Comparison of ENCODE assay signal across 1 cellular context in the genomic region with DNA sequence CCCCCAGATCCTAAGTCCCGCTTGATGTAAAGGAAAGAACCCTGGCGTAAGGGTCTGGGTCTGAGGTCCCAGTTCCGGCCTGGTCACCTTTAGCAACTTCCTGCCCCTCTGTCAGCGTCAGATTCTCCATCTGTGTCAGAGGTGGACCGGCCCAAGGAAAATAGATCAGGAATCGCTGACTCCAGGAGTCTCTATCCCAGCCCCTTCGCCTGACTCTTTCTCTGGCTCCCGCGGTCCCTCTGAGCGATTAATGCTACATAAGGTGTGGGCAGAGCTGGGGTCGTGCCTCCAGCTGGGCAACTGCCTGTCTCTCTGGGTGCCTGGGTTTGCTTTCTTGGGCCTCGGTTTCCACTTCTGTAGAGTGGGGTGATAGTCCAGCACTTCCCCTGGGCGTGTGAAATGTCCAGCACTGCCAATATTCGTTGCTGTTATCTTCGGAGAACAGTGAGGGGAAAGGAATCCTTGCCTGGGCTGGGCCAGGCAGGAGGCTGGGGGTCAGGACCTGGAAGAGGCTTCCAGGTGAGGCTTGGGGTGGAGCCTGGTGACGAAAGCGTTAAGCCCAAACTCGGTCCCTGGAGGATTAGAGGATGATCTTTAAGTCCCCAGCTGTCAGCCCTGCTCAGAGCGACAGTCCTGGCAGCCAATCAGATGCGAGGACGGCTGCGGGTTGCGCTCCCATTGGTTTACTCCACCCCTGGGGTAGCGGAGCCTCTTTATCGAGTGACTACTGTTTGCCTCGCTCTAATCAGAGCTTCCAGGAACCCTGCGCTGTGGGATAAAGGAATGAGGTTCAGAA.
TF ChIP-seq lines count a peak whose summit lies in the region.

No MANE protein-coding gene starts in this region.

TF ChIP-seq in K562, 482 proteins besides CTCF, POLR2A, EP300 and RAD21 (continued from another document and continues in another):
- TF ChIP-seq, protein P1, sequence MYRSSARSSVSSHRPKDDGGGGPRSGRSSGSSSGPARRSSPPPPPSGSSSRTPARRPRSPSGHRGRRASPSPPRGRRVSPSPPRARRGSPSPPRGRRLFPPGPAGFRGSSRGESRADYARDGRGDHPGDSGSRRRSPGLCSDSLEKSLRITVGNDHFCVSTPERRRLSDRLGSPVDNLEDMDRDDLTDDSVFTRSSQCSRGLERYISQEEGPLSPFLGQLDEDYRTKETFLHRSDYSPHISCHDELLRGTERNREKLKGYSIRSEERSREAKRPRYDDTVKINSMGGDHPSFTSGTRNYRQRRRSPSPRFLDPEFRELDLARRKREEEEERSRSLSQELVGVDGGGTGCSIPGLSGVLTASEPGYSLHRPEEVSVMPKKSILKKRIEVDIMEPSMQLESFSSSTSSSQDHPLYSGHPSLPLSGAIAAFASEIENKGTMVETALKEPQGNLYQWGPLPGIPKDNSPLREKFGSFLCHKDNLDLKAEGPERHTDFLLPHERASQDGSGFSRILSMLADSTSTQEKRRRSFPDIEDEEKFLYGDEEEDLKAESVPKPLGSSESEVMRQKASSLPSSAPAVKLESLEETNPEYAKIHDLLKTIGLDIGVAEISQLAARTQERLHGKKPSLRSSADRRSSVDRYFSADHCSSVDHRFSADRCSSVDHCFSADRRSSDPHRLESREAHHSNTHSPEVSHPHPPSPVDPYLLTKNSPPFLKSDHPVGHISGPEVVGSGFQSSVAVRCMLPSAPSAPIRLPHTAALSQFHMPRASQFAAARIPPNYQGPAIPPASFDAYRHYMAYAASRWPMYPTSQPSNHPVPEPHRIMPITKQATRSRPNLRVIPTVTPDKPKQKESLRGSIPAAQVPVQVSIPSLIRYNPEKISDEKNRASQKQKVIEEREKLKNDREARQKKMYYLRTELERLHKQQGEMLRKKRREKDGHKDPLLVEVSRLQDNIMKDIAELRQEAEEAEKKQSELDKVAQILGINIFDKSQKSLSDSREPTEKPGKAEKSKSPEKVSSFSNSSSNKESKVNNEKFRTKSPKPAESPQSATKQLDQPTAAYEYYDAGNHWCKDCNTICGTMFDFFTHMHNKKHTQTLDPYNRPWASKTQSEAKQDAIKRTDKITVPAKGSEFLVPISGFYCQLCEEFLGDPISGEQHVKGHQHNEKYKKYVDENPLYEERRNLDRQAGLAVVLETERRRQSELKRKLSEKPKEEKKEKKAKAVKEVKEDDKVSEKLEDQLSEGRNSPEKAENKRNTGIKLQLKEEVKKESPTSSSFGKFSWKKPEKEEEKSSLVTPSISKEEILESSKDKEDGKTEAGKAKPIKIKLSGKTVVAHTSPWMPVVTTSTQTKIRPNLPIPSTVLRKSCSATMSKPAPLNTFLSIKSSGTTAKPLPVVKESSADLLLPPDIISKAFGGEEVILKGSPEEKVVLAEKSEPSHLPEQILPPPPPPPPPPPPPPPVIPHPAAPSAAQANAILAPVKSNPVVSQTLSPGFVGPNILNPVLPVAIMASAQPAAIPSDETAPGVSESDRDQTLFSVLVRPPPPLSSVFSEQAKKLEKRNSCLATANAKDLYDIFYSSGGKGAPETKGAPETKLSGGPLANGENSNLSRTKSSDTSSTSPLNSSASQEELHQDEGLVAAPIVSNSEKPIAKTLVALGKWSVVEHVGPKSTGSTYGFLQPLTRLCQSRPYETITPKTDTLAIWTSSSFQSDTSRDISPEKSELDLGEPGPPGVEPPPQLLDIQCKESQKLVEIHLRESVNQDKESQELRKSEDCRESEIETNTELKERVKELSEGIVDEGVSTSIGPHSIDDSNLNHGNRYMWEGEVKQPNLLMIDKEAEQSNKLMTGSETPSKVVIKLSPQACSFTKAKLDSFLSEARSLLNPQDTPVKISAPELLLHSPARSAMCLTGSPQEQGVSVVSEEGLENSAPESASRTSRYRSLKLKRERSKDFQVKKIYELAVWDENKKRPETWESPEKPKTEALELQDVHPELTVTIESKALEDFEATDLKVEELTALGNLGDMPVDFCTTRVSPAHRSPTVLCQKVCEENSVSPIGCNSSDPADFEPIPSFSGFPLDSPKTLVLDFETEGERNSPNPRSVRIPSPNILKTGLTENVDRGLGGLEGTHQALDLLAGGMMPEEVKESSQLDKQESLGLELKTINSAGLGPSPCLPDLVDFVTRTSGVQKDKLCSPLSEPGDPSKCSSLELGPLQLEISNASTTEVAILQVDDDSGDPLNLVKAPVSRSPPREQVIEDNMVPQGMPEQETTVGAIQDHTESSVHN (IDR thresholded peaks at IDR 0.05; ENCODE audit: borderline replicate concordance in 1 of 2, low read depth in 1 of 2) = no peak
- TF ChIP-seq YBX1 (IDR thresholded peaks at IDR 0.05) = no peak
- TF ChIP-seq MAFF (IDR thresholded peaks at IDR 0.05; ENCODE audit: low read length) = no peak; the same call in 1 of the 2 replicates
- no peak for TF ChIP-seq MLX (CRISPR knock-in tag; conservative IDR thresholded peaks at IDR 0.05)
- peak; percentile 50; the same call in 1 of the 2 replicates for TF ChIP-seq RNF2 (IDR thresholded peaks at IDR 0.05)
- peak in 1 of 2 experiments; percentile 61; a peak in 1 of 4 replicates for TF ChIP-seq MAZ (CRISPR knock-in tag; conservative IDR thresholded peaks at IDR 0.05 in 1 of 2, IDR thresholded peaks at IDR 0.05 in 1 of 2)
- no peak for TF ChIP-seq ZMIZ1 (IDR thresholded peaks at IDR 0.05; ENCODE audit: low read depth in 2 of 2, low read length in 2 of 2)
- TF ChIP-seq LCOR (CRISPR knock-in tag; IDR thresholded peaks at IDR 0.05) = peak; percentile 94
- peak; percentile 43; the same call in 1 of the 2 replicates for TF ChIP-seq MECOM (CRISPR knock-in tag; IDR thresholded peaks at IDR 0.05)
- TF ChIP-seq NELFE (IDR thresholded peaks at IDR 0.05; ENCODE audit: insufficient read depth, insufficient read length) = no peak
- TF ChIP-seq SMAD4 (CRISPR knock-in tag; conservative IDR thresholded peaks at IDR 0.05) = peak; percentile 36; the same call in 1 of the 2 replicates
- TF ChIP-seq ZNF830 (CRISPR knock-in tag; IDR thresholded peaks at IDR 0.05) = no peak
- no peak for TF ChIP-seq IRF2 (CRISPR knock-in tag; IDR thresholded peaks at IDR 0.05)
- TF ChIP-seq ZNF143 (CRISPR knock-in tag; IDR thresholded peaks at IDR 0.05) = no peak
- TF ChIP-seq DDX20 (tag; IDR thresholded peaks at IDR 0.05; ENCODE audit: low read depth) = no peak
- no peak for TF ChIP-seq RFX5 (IDR thresholded peaks at IDR 0.05; ENCODE audit: low read depth, low read length)
- TF ChIP-seq, protein P2, sequence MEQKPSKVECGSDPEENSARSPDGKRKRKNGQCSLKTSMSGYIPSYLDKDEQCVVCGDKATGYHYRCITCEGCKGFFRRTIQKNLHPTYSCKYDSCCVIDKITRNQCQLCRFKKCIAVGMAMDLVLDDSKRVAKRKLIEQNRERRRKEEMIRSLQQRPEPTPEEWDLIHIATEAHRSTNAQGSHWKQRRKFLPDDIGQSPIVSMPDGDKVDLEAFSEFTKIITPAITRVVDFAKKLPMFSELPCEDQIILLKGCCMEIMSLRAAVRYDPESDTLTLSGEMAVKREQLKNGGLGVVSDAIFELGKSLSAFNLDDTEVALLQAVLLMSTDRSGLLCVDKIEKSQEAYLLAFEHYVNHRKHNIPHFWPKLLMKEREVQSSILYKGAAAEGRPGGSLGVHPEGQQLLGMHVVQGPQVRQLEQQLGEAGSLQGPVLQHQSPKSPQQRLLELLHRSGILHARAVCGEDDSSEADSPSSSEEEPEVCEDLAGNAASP (IDR thresholded peaks at IDR 0.05) = no peak
- TF ChIP-seq, protein P3, sequence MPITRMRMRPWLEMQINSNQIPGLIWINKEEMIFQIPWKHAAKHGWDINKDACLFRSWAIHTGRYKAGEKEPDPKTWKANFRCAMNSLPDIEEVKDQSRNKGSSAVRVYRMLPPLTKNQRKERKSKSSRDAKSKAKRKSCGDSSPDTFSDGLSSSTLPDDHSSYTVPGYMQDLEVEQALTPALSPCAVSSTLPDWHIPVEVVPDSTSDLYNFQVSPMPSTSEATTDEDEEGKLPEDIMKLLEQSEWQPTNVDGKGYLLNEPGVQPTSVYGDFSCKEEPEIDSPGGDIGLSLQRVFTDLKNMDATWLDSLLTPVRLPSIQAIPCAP (CRISPR knock-in tag; IDR thresholded peaks at IDR 0.05; ENCODE audit: borderline replicate concordance) = no peak
- TF ChIP-seq ADNP (tag; IDR thresholded peaks at IDR 0.05) = peak; percentile 93
- no peak for TF ChIP-seq MCM7 (IDR thresholded peaks at IDR 0.05)
- TF ChIP-seq SPI1 (IDR thresholded peaks at IDR 0.05; ENCODE audit: borderline replicate concordance, low read depth, low read length) = peak; percentile 74; the same call in 1 of the 2 replicates
- no peak for TF ChIP-seq ZNF444 (CRISPR knock-in tag; IDR thresholded peaks at IDR 0.05)
- TF ChIP-seq MED1 (CRISPR knock-in tag; IDR thresholded peaks at IDR 0.05; ENCODE audit: borderline replicate concordance) = no peak
- TF ChIP-seq FOXK2 (conservative IDR thresholded peaks at IDR 0.05 in 1 of 2, IDR thresholded peaks at IDR 0.05 in 1 of 2; ENCODE audit: low read depth in 2 of 2) = no peak
- TF ChIP-seq, protein P4, sequence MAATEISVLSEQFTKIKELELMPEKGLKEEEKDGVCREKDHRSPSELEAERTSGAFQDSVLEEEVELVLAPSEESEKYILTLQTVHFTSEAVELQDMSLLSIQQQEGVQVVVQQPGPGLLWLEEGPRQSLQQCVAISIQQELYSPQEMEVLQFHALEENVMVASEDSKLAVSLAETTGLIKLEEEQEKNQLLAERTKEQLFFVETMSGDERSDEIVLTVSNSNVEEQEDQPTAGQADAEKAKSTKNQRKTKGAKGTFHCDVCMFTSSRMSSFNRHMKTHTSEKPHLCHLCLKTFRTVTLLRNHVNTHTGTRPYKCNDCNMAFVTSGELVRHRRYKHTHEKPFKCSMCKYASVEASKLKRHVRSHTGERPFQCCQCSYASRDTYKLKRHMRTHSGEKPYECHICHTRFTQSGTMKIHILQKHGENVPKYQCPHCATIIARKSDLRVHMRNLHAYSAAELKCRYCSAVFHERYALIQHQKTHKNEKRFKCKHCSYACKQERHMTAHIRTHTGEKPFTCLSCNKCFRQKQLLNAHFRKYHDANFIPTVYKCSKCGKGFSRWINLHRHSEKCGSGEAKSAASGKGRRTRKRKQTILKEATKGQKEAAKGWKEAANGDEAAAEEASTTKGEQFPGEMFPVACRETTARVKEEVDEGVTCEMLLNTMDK (IDR thresholded peaks at IDR 0.05; ENCODE audit: borderline replicate concordance, insufficient read depth, low read depth, low read length, poor library complexity, severe bottlenecking) = no peak
- TF ChIP-seq ESRRB (CRISPR knock-in tag; IDR thresholded peaks at IDR 0.05; ENCODE audit: borderline replicate concordance) = no peak
- TF ChIP-seq FOXM1 (IDR thresholded peaks at IDR 0.05; ENCODE audit: low read depth) = no peak; the same call in 1 of the 2 replicates
- TF ChIP-seq FOXM1 (CRISPR knock-in tag; IDR thresholded peaks at IDR 0.05; ENCODE audit: low read depth) = 0 out of 2 replicates have a peak, but pooled peaks have one; percentile 14
- 0 out of 2 replicates have a peak, but pooled peaks have one; percentile 25 for TF ChIP-seq RB1 (IDR thresholded peaks at IDR 0.05; ENCODE audit: low read depth)
- no peak for TF ChIP-seq ZNF583 (CRISPR knock-in tag; IDR thresholded peaks at IDR 0.05)
- TF ChIP-seq, protein P5, sequence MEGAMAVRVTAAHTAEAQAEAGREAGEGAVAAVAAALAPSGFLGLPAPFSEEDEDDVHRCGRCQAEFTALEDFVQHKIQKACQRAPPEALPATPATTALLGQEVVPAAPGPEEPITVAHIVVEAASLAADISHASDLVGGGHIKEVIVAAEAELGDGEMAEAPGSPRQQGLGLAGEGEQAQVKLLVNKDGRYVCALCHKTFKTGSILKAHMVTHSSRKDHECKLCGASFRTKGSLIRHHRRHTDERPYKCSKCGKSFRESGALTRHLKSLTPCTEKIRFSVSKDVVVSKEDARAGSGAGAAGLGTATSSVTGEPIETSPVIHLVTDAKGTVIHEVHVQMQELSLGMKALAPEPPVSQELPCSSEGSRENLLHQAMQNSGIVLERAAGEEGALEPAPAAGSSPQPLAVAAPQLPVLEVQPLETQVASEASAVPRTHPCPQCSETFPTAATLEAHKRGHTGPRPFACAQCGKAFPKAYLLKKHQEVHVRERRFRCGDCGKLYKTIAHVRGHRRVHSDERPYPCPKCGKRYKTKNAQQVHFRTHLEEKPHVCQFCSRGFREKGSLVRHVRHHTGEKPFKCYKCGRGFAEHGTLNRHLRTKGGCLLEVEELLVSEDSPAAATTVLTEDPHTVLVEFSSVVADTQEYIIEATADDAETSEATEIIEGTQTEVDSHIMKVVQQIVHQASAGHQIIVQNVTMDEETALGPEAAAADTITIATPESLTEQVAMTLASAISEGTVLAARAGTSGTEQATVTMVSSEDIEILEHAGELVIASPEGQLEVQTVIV (CRISPR knock-in tag; IDR thresholded peaks at IDR 0.05; ENCODE audit: borderline replicate concordance) = no peak
- TF ChIP-seq ZFP91 (CRISPR knock-in tag; IDR thresholded peaks at IDR 0.05) = no peak
- peak; percentile 85 for TF ChIP-seq TCF3 (CRISPR knock-in tag; IDR thresholded peaks at IDR 0.05)
